32 cellular contexts compared by ENCODE assay signal in the genomic region with DNA sequence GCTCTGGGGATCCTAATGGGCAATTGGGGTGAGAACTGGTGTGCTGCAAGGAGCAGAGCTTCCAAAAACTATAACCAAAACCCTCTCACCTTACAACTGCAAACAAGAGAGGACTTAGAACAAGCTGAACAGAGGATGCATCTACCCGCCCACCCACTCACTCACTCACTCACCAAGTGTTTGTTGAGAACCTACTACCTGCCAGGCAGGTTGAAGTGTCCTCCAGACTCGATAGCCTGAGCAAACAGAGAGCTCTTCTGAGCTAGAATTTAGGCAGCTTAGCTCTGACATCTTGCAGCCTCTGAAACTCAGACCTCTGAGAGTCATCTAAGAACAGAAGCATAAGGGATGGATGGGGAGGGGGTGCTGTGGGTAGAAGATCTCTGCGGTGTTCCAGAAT. TPM values are rescaled to one million over a fixed set of nuclear protein-coding genes. Genes with fewer than 3 reads are reported as not detected.
"Had no signal": no experiment of that assay in that cellular context is flagged by ENCODE, and none has a peak within 500 bp of the region (broad histone marks: within the 10 kb centered on the region; RNA-seq: fewer than 3 reads in every experiment).

No MANE protein-coding gene starts in this region.

- H3K9me3 ChIP-seq: esophagus squamous epithelium, prostate gland, thyroid gland had no signal

- H3K4me3 ChIP-seq: esophagus squamous epithelium, heart right ventricle, prostate gland, right atrium auricular region, smooth muscle cell, stomach, thyroid gland had no signal

- H3K27ac ChIP-seq: esophagus squamous epithelium, heart right ventricle, prostate gland, right atrium auricular region, stomach, thyroid gland had no signal

- H3K27me3 ChIP-seq: right atrium auricular region, thyroid gland had no signal

- H3K4me1 ChIP-seq: esophagus squamous epithelium, heart right ventricle, prostate gland, right atrium auricular region, stomach, thyroid gland had no signal

- DNase-seq: cortex of kidney; effector memory CD8-positive, alpha-beta T cell; erythroblast; esophagus squamous epithelium; foreskin melanocyte; glutamatergic neuron; heart right ventricle; hippocampal formation; islet precursor cell; kidney glomerular epithelial cell; naive thymus-derived CD8-positive, alpha-beta T cell; nephron progenitor cell; nucleus accumbens; stimulated activated CD4-positive, alpha-beta T cell treated with anti-CD3 and anti-CD28 coated beads, Interleukin-12 subunit alpha, Interleukin-12 subunit beta, amount 100 ng/mL, for 4 hours; stimulated activated CD4-positive, alpha-beta T cell treated with anti-CD3 and anti-CD28 coated beads, Interleukin-1b, Interleukin-23, amount 100 ng/mL, for 48 hours; stimulated activated CD4-positive, alpha-beta T cell treated with anti-CD3 and anti-CD28 coated beads, Interleukin-4, amount 100 ng/mL, for 1 hour; stimulated activated CD8-positive, alpha-beta memory T cell treated with anti-CD3 and anti-CD28 coated beads, Interleukin-4, amount 100 ng/mL, for 48 hours; stimulated activated naive CD4-positive, alpha-beta T cell treated with Interleukin-2 at 50 U/mL for 16 hours; stomach; thyroid gland; trophoblast cell had no signal

- H3K4me2 ChIP-seq: smooth muscle cell had no signal

- ATAC-seq: effector memory CD8-positive, alpha-beta T cell; heart right ventricle; naive thymus-derived CD8-positive, alpha-beta T cell; sciatic nerve had no signal

- H3K36me3 ChIP-seq: esophagus squamous epithelium, heart right ventricle, prostate gland, right atrium auricular region, stomach, thyroid gland had no signal

RNA-seq across cellular contexts. Expression of a gene that starts 41.2 kb away (rescaled TPM):
- total RNA-seq: dermis microvascular lymphatic vessel endothelial cell; esophagus squamous epithelium; heart right ventricle; lower leg skin; mesenteric fat pad; myocyte; naive thymus-derived CD8-positive, alpha-beta T cell; osteocyte; prostate gland; right atrium auricular region; sciatic nerve; smooth muscle cell; stomach; subcutaneous adipose tissue; thyroid gland; urinary bladder had no signal
- polyA plus RNA-seq: heart right ventricle; naive thymus-derived CD8-positive, alpha-beta T cell; smooth muscle cell; stomach; urinary bladder had no signal
